Comparison of ENCODE assay signal across 15 cellular contexts in the genomic region with DNA sequence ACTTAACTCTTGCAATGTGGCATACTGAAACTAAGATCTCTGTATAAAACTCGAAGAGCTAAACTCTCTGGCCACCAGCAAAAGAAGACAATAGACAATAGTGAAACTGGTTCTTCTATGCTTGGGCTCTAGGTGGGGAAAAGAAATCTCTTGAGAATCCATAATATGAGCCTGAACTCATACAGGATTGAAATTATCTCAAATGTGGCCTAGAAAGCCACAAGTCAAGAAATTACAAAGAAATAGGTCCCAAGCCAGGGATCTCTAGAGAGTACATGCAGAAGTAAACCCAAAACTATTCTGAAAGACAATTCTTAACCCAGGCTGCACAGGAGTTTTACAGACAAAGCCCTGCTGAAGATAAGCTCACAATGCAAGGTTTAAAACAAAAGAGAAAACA.
DNase-seq lines count a peak whose midpoint lies in the region; ATAC-seq and TF ChIP-seq lines count a peak whose summit lies in the region.
"Had no signal": no experiment of that assay in that cellular context is flagged by ENCODE, and none has a peak within 500 bp of the region (broad histone marks: within the 10 kb centered on the region; RNA-seq: fewer than 3 reads in every experiment).

No MANE protein-coding gene starts in this region.

- DNase-seq in Right ventricle myocardium superior = no peak
- no peak for DNase-seq in hippocampal formation (lab: John Stamatoyannopoulos, UW)
- no peak for DNase-seq in tibial artery
- DNase-seq in DMS79 (lab: John Stamatoyannopoulos, UW) = no peak
- DNase-seq: activated CD4-positive, alpha-beta T cell treated with anti-CD3 and anti-CD28 coated beads, Interleukin-2, amount 50 U/mL, for 48 hours; activated naive CD8-positive, alpha-beta T cell treated with anti-CD3 and anti-CD28 coated beads, Interleukin-2, amount 10 ng/mL, durations not matched to agents 7 days and 5 days; gastrocnemius medialis; left ventricle myocardium inferior; stimulated activated CD4-positive, alpha-beta T cell treated with anti-CD3 and anti-CD28 coated beads, Interleukin-1b, Interleukin-23, amount 100 ng/mL, for 48 hours; stimulated activated naive CD8-positive, alpha-beta T cell treated with anti-CD3 and anti-CD28 coated beads, Interleukin-15, amount 100 ng/mL, for 72 hours had no signal

- 0 out of 2 replicates have a peak overlapping the region, but pooled peaks have one; percentile 23 for H2AFZ ChIP-seq in Loucy (ENCODE audit: low read length)

- H3K27me3 ChIP-seq in Loucy (ENCODE audit: insufficient read depth, low read length, poor library complexity, severe bottlenecking) (no peaks in the 10 kb centered on the region), tibial artery (no peaks in the 10 kb centered on the region)
- H3K27me3 ChIP-seq: BLaER1 treated with 17β-estradiol and CSF1 and Interleukin-3, amounts not matched to agents 10 nM and 100 nM; gastrocnemius medialis had no signal

- H3F3A ChIP-seq in Loucy (ENCODE audit: low read depth) = no peaks in the 10 kb centered on the region

- no peak overlapping the region for H3K9ac ChIP-seq in Loucy (ENCODE audit: low read depth, low read length, poor library complexity, severe bottlenecking)
- H3K9ac ChIP-seq: BLaER1 treated with 17β-estradiol and CSF1 and Interleukin-3, amounts not matched to agents 10 nM and 100 nM had no signal

- H3K4me2 ChIP-seq in Loucy (ENCODE audit: low read depth, low read length, poor library complexity, severe bottlenecking) = no peak overlapping the region
- H3K4me2 ChIP-seq: BLaER1 treated with 17β-estradiol and CSF1 and Interleukin-3, amounts not matched to agents 10 nM and 100 nM had no signal

- no peaks in the 10 kb centered on the region for H3K9me2 ChIP-seq in Loucy (replicated peaks; ENCODE audit: low read depth, low read length)

- H3K79me2 ChIP-seq in Loucy (ENCODE audit: insufficient read depth, low read length) = no peaks in the 10 kb centered on the region

- H3K4me3 ChIP-seq in Loucy (ENCODE audit: low read length, poor library complexity, severe bottlenecking) = no peak overlapping the region
- H3K4me3 ChIP-seq in tibial artery = no peak overlapping the region
- H3K4me3 ChIP-seq: BLaER1 treated with 17β-estradiol and CSF1 and Interleukin-3, amounts not matched to agents 10 nM and 100 nM; gastrocnemius medialis; left ventricle myocardium inferior had no signal

- peak; percentile 59 for ATAC-seq in GM18520 (IDR thresholded peaks at IDR 0.05; ENCODE audit: unreplicated experiment)
- ATAC-seq in GM21423 (IDR thresholded peaks at IDR 0.05; ENCODE audit: unreplicated experiment) = peak; percentile 71
- peak; percentile 59 for ATAC-seq in HG02981 (IDR thresholded peaks at IDR 0.05; ENCODE audit: unreplicated experiment)
- no peak for ATAC-seq in Right ventricle myocardium superior (ENCODE audit: poor library complexity)
- ATAC-seq: gastrocnemius medialis; stimulated activated naive CD8-positive, alpha-beta T cell treated with anti-CD3 and anti-CD28 coated beads, Interleukin-15, amount 100 ng/mL, for 72 hours had no signal

- intact Hi-C loops in Right ventricle myocardium superior (cut with DNase I) (no loop called here), tibial artery (cut with DNase I; ENCODE audit: low total_unique reads) (no loop called here)

- H3K36me3 ChIP-seq in Loucy (ENCODE audit: insufficient read depth, low read length) = no peaks in the 10 kb centered on the region
- H3K36me3 ChIP-seq in tibial artery = no peaks in the 10 kb centered on the region
- H3K36me3 ChIP-seq: BLaER1 treated with 17β-estradiol and CSF1 and Interleukin-3, amounts not matched to agents 10 nM and 100 nM; gastrocnemius medialis; left ventricle myocardium inferior had no signal

- no peak overlapping the region for H3K27ac ChIP-seq in tibial artery
- H3K27ac ChIP-seq: BLaER1 treated with 17β-estradiol and CSF1 and Interleukin-3, amounts not matched to agents 10 nM and 100 nM; gastrocnemius medialis; left ventricle myocardium inferior had no signal

- H3K4me1 ChIP-seq in Loucy (ENCODE audit: insufficient read depth, low read length, poor library complexity, severe bottlenecking) = no peaks in the 10 kb centered on the region
- peaks cover 0 to 13% (median 6%) of the 10 kb centered on the region in 4 donors for H3K4me1 ChIP-seq in tibial artery
- H3K4me1 ChIP-seq: gastrocnemius medialis, left ventricle myocardium inferior had no signal

- H3K9me3 ChIP-seq in Loucy (ENCODE audit: insufficient read depth, low read depth, low read length) (no peaks in the 10 kb centered on the region; the same call in 1 of the 2 replicates), tibial artery (peaks cover 0 to 4% (median 0%) of the 10 kb centered on the region in 3 donors)
- H3K9me3 ChIP-seq: BLaER1 treated with 17β-estradiol and CSF1 and Interleukin-3, amounts not matched to agents 10 nM and 100 nM; gastrocnemius medialis had no signal

- TF ChIP-seq CTCF in Loucy (conservative IDR thresholded peaks at IDR 0.05; ENCODE audit: low read length) (no peak), tibial artery (IDR thresholded peaks at IDR 0.05) (no peak)

- H4K20me1 ChIP-seq in Loucy (ENCODE audit: insufficient read depth, low read length, poor library complexity, severe bottlenecking) = no peaks in the 10 kb centered on the region
- H4K20me1 ChIP-seq: BLaER1 treated with 17β-estradiol and CSF1 and Interleukin-3, amounts not matched to agents 10 nM and 100 nM had no signal
